23 cellular contexts compared by ENCODE assay signal in genomic region chr4:836781-837301, GRCh38. TPM values are rescaled to one million over a fixed set of nuclear protein-coding genes. Genes with fewer than 3 reads are reported as not detected.
DNase-seq lines count a peak whose midpoint lies in the region; ATAC-seq and TF ChIP-seq lines count a peak whose summit lies in the region.
"Had no signal": no experiment of that assay in that cellular context is flagged by ENCODE, and none has a peak within 500 bp of the region (broad histone marks: within the 10 kb centered on the region; RNA-seq: fewer than 3 reads in every experiment).

No MANE protein-coding gene starts in this region.

- H3K27ac ChIP-seq in lower lobe of right lung: no peak overlapping the region
- no peak overlapping the region for H3K27ac ChIP-seq in aorta (ENCODE audit: low read depth in 1 of 2, low read length in 2 of 2)
- H3K27ac ChIP-seq in uterus: no peak overlapping the region
- H3K27ac ChIP-seq: BLaER1, SJSA1 had no signal

- no peak overlapping the region for H3K4me3 Mint-ChIP-seq in activated naive CD4-positive, alpha-beta T cell treated with anti-CD3 and anti-CD28 coated beads for 36 hours
- H3K4me3 Mint-ChIP-seq: CD8-positive, alpha-beta memory T cell; IgD-negative memory B cell had no signal

- CTCF ChIA-PET in activated naive CD4-positive, alpha-beta T cell treated with anti-CD3 and anti-CD28 coated beads for 36 hours (lab: Charles Lee): interaction anchor here (1.5 kb wide), 1 partner anchor 94 kb away, joined by 4 read pairs; no protein-coding TSS in a partner anchor

- H3K27ac Mint-ChIP-seq in activated naive CD4-positive, alpha-beta T cell treated with anti-CD3 and anti-CD28 coated beads for 36 hours: no peak overlapping the region
- H3K27ac Mint-ChIP-seq: CD8-positive, alpha-beta memory T cell; IgD-negative memory B cell had no signal

- ATAC-seq in esophagus mucosa (peak; percentile 13), lower lobe of right lung (no peak), aorta (ENCODE audit: low FRiP score) (peak; percentile 27), HG02938 (IDR thresholded peaks at IDR 0.05; ENCODE audit: unreplicated experiment) (no peak), GM21381 (IDR thresholded peaks at IDR 0.05; ENCODE audit: unreplicated experiment) (no peak)

- H3K27me3 ChIP-seq in lower lobe of right lung (ENCODE audit: low read depth) (peaks cover 6% of the 10 kb centered on the region), aorta (ENCODE audit: control insufficient read depth in 1 of 2, insufficient read depth in 2 of 2, low read length in 1 of 2) (no peaks in the 10 kb centered on the region), uterus (no peaks in the 10 kb centered on the region)
- H3K27me3 ChIP-seq: BLaER1, SJSA1 had no signal

- H3K9me3 ChIP-seq in lower lobe of right lung (peaks cover 10% of the 10 kb centered on the region), aorta (ENCODE audit: control insufficient read depth, low read length) (peaks cover 4% of the 10 kb centered on the region), uterus (peaks cover 0 to 24% of the 10 kb centered on the region in 2 donors)
- H3K9me3 ChIP-seq: SJSA1 had no signal

- peaks cover 6% of the 10 kb centered on the region for H3K36me3 Mint-ChIP-seq in activated naive CD4-positive, alpha-beta T cell treated with anti-CD3 and anti-CD28 coated beads for 36 hours (ENCODE audit: low read depth)

- H3K27me3 Mint-ChIP-seq in activated naive CD4-positive, alpha-beta T cell treated with anti-CD3 and anti-CD28 coated beads for 36 hours (ENCODE audit: low read depth): no peaks in the 10 kb centered on the region
- H3K27me3 Mint-ChIP-seq: CD8-positive, alpha-beta memory T cell had no signal

- no peaks in the 10 kb centered on the region for H3K36me3 ChIP-seq in lower lobe of right lung
- no peaks in the 10 kb centered on the region for H3K36me3 ChIP-seq in aorta (ENCODE audit: control insufficient read depth in 1 of 2, insufficient read depth in 2 of 2, low read length in 1 of 2)
- H3K36me3 ChIP-seq in uterus: no peaks in the 10 kb centered on the region
- H3K36me3 ChIP-seq: SJSA1 had no signal

- 89 to 91% methylated on average over 22 of the region's 22 CpGs for WGBS in aorta, 2 donors

- no peak overlapping the region for H3K4me3 ChIP-seq in lower lobe of right lung
- H3K4me3 ChIP-seq in aorta (ENCODE audit: low read length in 2 of 2): no peak overlapping the region
- H3K4me3 ChIP-seq in uterus: no peak overlapping the region
- H3K4me3 ChIP-seq: BLaER1, SJSA1 had no signal

- H3K4me1 ChIP-seq in lower lobe of right lung (no peaks in the 10 kb centered on the region), aorta (ENCODE audit: control insufficient read depth in 1 of 2, insufficient read depth in 2 of 2, low read length in 2 of 2) (no peaks in the 10 kb centered on the region), uterus (no peaks in the 10 kb centered on the region)
- H3K4me1 ChIP-seq: SJSA1 had no signal

- peak; percentile 10 for DNase-seq in activated naive CD4-positive, alpha-beta T cell treated with anti-CD3 and anti-CD28 coated beads, Interleukin-2, amount 50 U/mL, for 16 hours
- DNase-seq in activated naive CD4-positive, alpha-beta T cell treated with anti-CD3 and anti-CD28 coated beads for 36 hours: no peak
- peak; percentile 25 for DNase-seq in lower lobe of right lung
- DNase-seq in aorta: peak; percentile 40 to 58
- no peak for DNase-seq in uterus
- DNase-seq: 8988T, DMS79, HCEC 1CT, Kasumi-1, MM.1S, NCI-H1105, NCI-H1694, NCI-H446, OCI-M1 had no signal

- no peak for TF ChIP-seq POLR2A in uterus (IDR thresholded peaks at IDR 0.05)

- peaks cover 4% of the 10 kb centered on the region for H3K4me1 Mint-ChIP-seq in activated naive CD4-positive, alpha-beta T cell treated with anti-CD3 and anti-CD28 coated beads for 36 hours (ENCODE audit: low read depth)

- intact Hi-C loops in activated naive CD4-positive, alpha-beta T cell treated with anti-CD3 and anti-CD28 coated beads for 36 hours (cut with micrococcal nuclease): no loop called here
- intact Hi-C loops in lower lobe of right lung (cut with DNase I): no loop called here
- intact Hi-C loops in aorta (cut with DNase I): no loop called here
- intact Hi-C loops in uterus (cut with DNase I; ENCODE audit: low total_unique reads): no loop called here

- H3K9me3 Mint-ChIP-seq in activated naive CD4-positive, alpha-beta T cell treated with anti-CD3 and anti-CD28 coated beads for 36 hours: peaks cover 14% of the 10 kb centered on the region

- TF ChIP-seq CTCF in lower lobe of right lung (IDR thresholded peaks at IDR 0.05) (no peak), uterus (IDR thresholded peaks at IDR 0.05) (no peak)

RNA-seq across cellular contexts. Expression of gene CPLX1, which starts 10.9 kb away (rescaled TPM):
- under 1 TPM; 0.37 to 0.48 TPM for total RNA-seq in activated naive CD4-positive, alpha-beta T cell treated with anti-CD3 and anti-CD28 coated beads for 36 hours
- total RNA-seq in esophagus mucosa: 0.92 TPM
- total RNA-seq in lower lobe of right lung: 3.9 TPM
- total RNA-seq in aorta: 10 to 100 TPM in 1 of 2 donors, 1 to 10 TPM in 1; 5.2 to 13.7 TPM
- under 1 TPM; 0.13 to 0.50 TPM for polyA plus RNA-seq in aorta
- 10 to 100 TPM in 1 of 4 donors, 1 to 10 TPM in 1, under 1 TPM in 2; 0.14 to 15.1 (median 2.0) TPM for total RNA-seq in uterus
- total RNA-seq: HT1080, RPMI7951, SJSA1 had no signal
- polyA plus RNA-seq: CD8-positive, alpha-beta memory T cell; IgD-negative memory B cell had no signal

Comparison
In these comparisons a context has a peak if more than half of its experiments do, and no peak if none do; other contexts are left out.
1. DNase-seq: peak in activated naive CD4-positive, alpha-beta T cell treated with anti-CD3 and anti-CD28 coated beads, Interleukin-2, amount 50 U/mL, for 16 hours (single experiment), lower lobe of right lung (single experiment) and aorta (2 of 2); none in activated naive CD4-positive, alpha-beta T cell treated with anti-CD3 and anti-CD28 coated beads for 36 hours (single experiment) and uterus (0 of 2).
2. ATAC-seq: peak in esophagus mucosa (single experiment) and aorta (single experiment); none in lower lobe of right lung (0 of 2), HG02938 (single experiment) and GM21381 (single experiment).